8 cellular contexts compared by ENCODE assay signal in the genomic region with DNA sequence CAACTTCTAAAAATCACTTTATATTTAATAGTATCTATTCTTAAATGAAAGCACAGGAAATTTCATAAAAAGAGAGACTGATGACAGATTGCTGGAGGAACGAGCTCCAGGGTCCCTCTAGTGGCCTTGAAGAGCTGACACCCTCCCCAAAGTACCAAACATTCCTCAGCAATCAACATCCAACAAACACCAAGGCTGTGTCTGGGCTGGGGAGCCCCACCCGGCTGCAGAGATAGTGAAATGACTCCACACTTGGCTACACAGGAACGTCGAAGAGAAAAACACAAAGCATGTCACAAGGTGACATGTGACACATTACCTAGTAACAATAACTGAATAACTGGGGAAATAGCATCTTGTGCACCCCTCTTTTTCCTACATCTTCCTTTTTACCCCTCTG. TPM values are rescaled to one million over a fixed set of nuclear protein-coding genes. Genes with fewer than 3 reads are reported as not detected.
DNase-seq lines count a peak whose midpoint lies in the region; ATAC-seq and TF ChIP-seq lines count a peak whose summit lies in the region.

No MANE protein-coding gene starts in this region.

- no peak overlapping the region for H3K18ac ChIP-seq in H9 (ENCODE audit: insufficient read length, low read depth, low read length)

- H3K4ac ChIP-seq in H9 (ENCODE audit: low read depth, low read length), result no peak overlapping the region

- H2BK5ac ChIP-seq in H9 (ENCODE audit: insufficient read length, low read length), result no peak overlapping the region

- H2BK15ac ChIP-seq in H9 (ENCODE audit: low read depth, low read length), result no peak overlapping the region

- DNase-seq in AG08396 (ENCODE audit: low spot score) (peak; percentile 59), GM10266 (ENCODE audit: extremely low spot score) (peak; percentile 32), H9 (peak; percentile 73), KBM-7 (peak; percentile 52), WERI-Rb-1 (peak; percentile 20), foreskin keratinocyte (peak; percentile 16 to 45), pons (ENCODE audit: low spot score) (peak; percentile 32), HuH-7.5 (ENCODE audit: low spot score) (no peak)

- in situ Hi-C loops in KBM-7 (cut with MboI; ENCODE audit: low pct_unique_long_range_greater_than_20kb, low sequenced_read_pairs), result no loop called here

- H4K8ac ChIP-seq in H9 (replicated peaks; ENCODE audit: insufficient read length, low read depth, low read length), result no peak overlapping the region

- ATAC-seq in foreskin keratinocyte, result peak; percentile 74

- no peak overlapping the region for H2BK20ac ChIP-seq in H9 (ENCODE audit: low read depth, low read length, poor library complexity, severe bottlenecking)

- H4K20me1 ChIP-seq in H9 (ENCODE audit: control insufficient read depth, insufficient read depth, insufficient read length), result no peaks in the 10 kb centered on the region

- no peaks in the 10 kb centered on the region for H3K9me3 Mint-ChIP-seq in H9

- no peak overlapping the region for H3K23ac ChIP-seq in H9 (ENCODE audit: insufficient read length, low read depth, low read length)

- H2AFZ ChIP-seq in H9 (ENCODE audit: low read length), result no peak overlapping the region

- H3K4me3 Mint-ChIP-seq in H9, result no peak overlapping the region

- H3K56ac ChIP-seq in H9 (ENCODE audit: insufficient read length, low read depth, low read length), result no peak overlapping the region

- H3K27ac ChIP-seq in H9 (ENCODE audit: insufficient read length, low read depth, low read length), result no peak overlapping the region
- no peak overlapping the region for H3K27ac ChIP-seq in WERI-Rb-1
- H3K27ac ChIP-seq in foreskin keratinocyte, result no peak overlapping the region

- H3K4me2 ChIP-seq in H9 (ENCODE audit: insufficient read depth, insufficient read length, low read length), result no peak overlapping the region

- H3K4me1 ChIP-seq in H9 (ENCODE audit: insufficient read depth, low read length) (peaks cover 7% of the 10 kb centered on the region; the same call in 1 of the 2 replicates), foreskin keratinocyte (no peaks in the 10 kb centered on the region)

- H3K27me3 Mint-ChIP-seq in H9 (ENCODE audit: low read depth), result no peaks in the 10 kb centered on the region

- H3K79me1 ChIP-seq in H9 (ENCODE audit: insufficient read depth, low read depth, low read length, poor library complexity, severe bottlenecking), result no peaks in the 10 kb centered on the region

- H4K91ac ChIP-seq in H9 (ENCODE audit: insufficient read length, low read depth, low read length), result no peak overlapping the region

- H3K14ac ChIP-seq in H9 (ENCODE audit: insufficient read depth, low read length), result no peak overlapping the region

- H3K36me3 Mint-ChIP-seq in H9 (ENCODE audit: insufficient read depth in 1 of 3, low read depth in 3 of 3), result no peaks in the 10 kb centered on the region

- H3K4me3 ChIP-seq in WERI-Rb-1 (ENCODE audit: low read depth, low read length), result no peak overlapping the region

- H2BK12ac ChIP-seq in H9 (ENCODE audit: insufficient read length, low read depth, low read length), result no peak overlapping the region

- no peaks in the 10 kb centered on the region for H3K23me2 ChIP-seq in H9 (ENCODE audit: insufficient read length, low read depth, low read length, poor library complexity, severe bottlenecking)

- no peak overlapping the region for H4K5ac ChIP-seq in H9 (ENCODE audit: insufficient read length, low read depth, low read length)

- no peaks in the 10 kb centered on the region for H3K9me3 ChIP-seq in H9 (ENCODE audit: control insufficient read depth, low read depth, low read length)
- H3K9me3 ChIP-seq in WERI-Rb-1 (ENCODE audit: severe bottlenecking), result no peaks in the 10 kb centered on the region

- H3T11ph ChIP-seq in H9 (ENCODE audit: low read length), result no peak overlapping the region

- WGBS in H9 (ENCODE audit: extremely low coverage, insufficient read length, low lambda C conversion rate), result no CpG with 5 or more reads among the region's 4 CpGs

- no peak overlapping the region for H2AK5ac ChIP-seq in H9 (ENCODE audit: insufficient read length, low read length)

- TF ChIP-seq CTCF in GM10266 (IDR thresholded peaks at IDR 0.05; ENCODE audit: control insufficient read depth, insufficient read depth, low read depth, missing control alignments) (peak; percentile 76), H9 (conservative IDR thresholded peaks at IDR 0.05) (peak; percentile 86), WERI-Rb-1 (IDR thresholded peaks at IDR 0.05; ENCODE audit: low read depth, low read length) (peak; percentile 86), foreskin keratinocyte (conservative IDR thresholded peaks at IDR 0.05) (peak; percentile 74)

- no peak overlapping the region for H3K9ac ChIP-seq in H9 (ENCODE audit: extremely low read depth, insufficient read length, low read length)

- peaks cover 6% of the 10 kb centered on the region; the same call in 1 of the 2 replicates for H3K36me3 ChIP-seq in WERI-Rb-1

- H3K4me1 Mint-ChIP-seq in H9, result peaks cover 12 to 16% of the 10 kb centered on the region in 2 experiments

- peak overlapping the region in 1 of 3 experiments; percentile 8; a peak in 2 of 7 replicates for H3K27ac Mint-ChIP-seq in H9

- H2BK120ac ChIP-seq in H9 (ENCODE audit: low read depth, low read length, poor library complexity, severe bottlenecking), result no peak overlapping the region

- no peaks in the 10 kb centered on the region for H3K79me2 ChIP-seq in H9 (ENCODE audit: insufficient read depth, low read length)

- H3K27me3 ChIP-seq in H9 (ENCODE audit: insufficient read depth, low read length) (no peaks in the 10 kb centered on the region), WERI-Rb-1 (ENCODE audit: insufficient read depth, low read depth, severe bottlenecking) (no peaks in the 10 kb centered on the region), foreskin keratinocyte (no peaks in the 10 kb centered on the region)

RNA-seq across cellular contexts. Expression of gene SLC39A8, which starts 45.6 kb away (rescaled TPM):
- total RNA-seq in H9 (2021) (11.0 and 11.3 TPM in 2 replicates), foreskin keratinocyte (6.5 and 10.2 TPM in 2 replicates)
- polyA plus RNA-seq in foreskin keratinocyte, result 2.8 and 5.7 TPM in 2 replicates
